Comparison of ENCODE assay signal across 11 cellular contexts in the genomic region with DNA sequence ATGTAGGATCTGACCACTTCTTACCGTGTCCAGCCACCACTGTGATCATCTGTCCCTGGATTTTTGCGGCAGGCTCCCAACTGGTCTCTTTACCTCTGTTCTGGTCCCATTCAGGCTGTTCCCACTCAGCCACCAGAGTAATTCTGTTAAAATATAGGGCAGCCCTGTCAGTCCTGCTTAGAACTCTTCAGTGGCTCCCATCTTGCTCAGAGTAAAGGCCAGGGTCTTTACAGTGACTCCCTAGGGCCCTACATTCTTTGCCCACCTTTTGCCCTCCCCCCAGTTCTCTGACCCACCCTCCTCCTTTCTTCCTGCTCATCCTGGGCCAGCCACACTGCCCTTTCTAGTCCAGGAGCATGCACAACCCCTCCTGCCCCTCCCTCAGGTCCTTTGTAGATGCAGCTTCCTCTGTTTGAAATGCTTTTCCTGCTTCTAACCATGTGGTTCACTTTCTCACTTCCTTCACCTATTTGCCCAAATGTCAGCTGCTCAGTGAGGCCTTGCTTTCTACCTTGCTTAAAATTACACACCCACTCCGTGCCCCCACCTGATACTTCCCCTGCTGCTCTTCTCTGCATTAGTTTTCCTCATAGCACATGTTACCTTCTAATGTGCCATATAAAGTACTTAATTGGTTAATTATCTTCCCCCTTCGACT. TPM values are rescaled to one million over a fixed set of nuclear protein-coding genes. Genes with fewer than 3 reads are reported as not detected.
DNase-seq lines count a peak whose midpoint lies in the region; ATAC-seq and TF ChIP-seq lines count a peak whose summit lies in the region.
"Had no signal": no experiment of that assay in that cellular context is flagged by ENCODE, and none has a peak within 500 bp of the region (broad histone marks: within the 10 kb centered on the region; RNA-seq: fewer than 3 reads in every experiment).

No MANE protein-coding gene starts in this region.

- CTCF ChIA-PET in CD8-positive, alpha-beta memory T cell (lab: Charles Lee) = interaction anchor here (1.2 to 1.6 kb wide), 3 partner anchors 7 to 39 kb away, joined by 3 to 7 read pairs (median 3); no protein-coding TSS in a partner anchor
- CTCF ChIA-PET in activated CD4-positive, alpha-beta memory T cell treated with anti-CD3 and anti-CD28 coated beads, Interleukin-2, amount 10 ng/mL, durations not matched to agents 7 days and 5 days (lab: Charles Lee) = interaction anchor here (0.6 to 1.7 kb wide), 6 partner anchors 12 to 243 kb away, joined by 3 to 6 read pairs (median 4); no protein-coding TSS in a partner anchor
- CTCF ChIA-PET in naive thymus-derived CD4-positive, alpha-beta T cell (lab: Charles Lee) = interaction anchor here (0.6 to 2.1 kb wide), 6 partner anchors 10 to 323 kb away, joined by 3 to 9 read pairs (median 3); no protein-coding TSS in a partner anchor

- no peak overlapping the region for H3K4me3 ChIP-seq in CD8-positive, alpha-beta memory T cell (ENCODE audit: low read length)
- H3K4me3 ChIP-seq in naive thymus-derived CD4-positive, alpha-beta T cell (ENCODE audit: low read length) = peak overlapping the region; percentile 40
- no peak overlapping the region for H3K4me3 ChIP-seq in endodermal cell (ENCODE audit: low read length)
- no peak overlapping the region for H3K4me3 ChIP-seq in aorta (ENCODE audit: low read length in 2 of 2)
- H3K4me3 ChIP-seq: right lobe of liver had no signal

- H3K27ac ChIP-seq in CD8-positive, alpha-beta memory T cell (ENCODE audit: low read depth, low read length) = no peak overlapping the region
- H3K27ac ChIP-seq in naive thymus-derived CD4-positive, alpha-beta T cell (ENCODE audit: low read depth, low read length) = peak overlapping the region; percentile 71
- H3K27ac ChIP-seq in endodermal cell (ENCODE audit: low read depth, low read length) = no peak overlapping the region
- no peak overlapping the region for H3K27ac ChIP-seq in aorta (ENCODE audit: low read depth in 1 of 2, low read length in 2 of 2)
- H3K27ac ChIP-seq: HL-60, right lobe of liver had no signal

- no peaks in the 10 kb centered on the region for H3K27me3 ChIP-seq in CD8-positive, alpha-beta memory T cell (ENCODE audit: insufficient read depth, low read length, poor library complexity, severe bottlenecking)
- H3K27me3 ChIP-seq in naive thymus-derived CD4-positive, alpha-beta T cell (ENCODE audit: control insufficient read depth in 2 of 2, insufficient read depth in 2 of 2, low read length in 2 of 2) = no peaks in the 10 kb centered on the region
- H3K27me3 ChIP-seq in endodermal cell (ENCODE audit: control insufficient read depth, insufficient read depth, low read length, poor library complexity, severe bottlenecking) (no peaks in the 10 kb centered on the region), aorta (ENCODE audit: control insufficient read depth in 1 of 2, insufficient read depth in 2 of 2, low read length in 1 of 2) (no peaks in the 10 kb centered on the region)
- H3K27me3 ChIP-seq: right lobe of liver had no signal

- DNase-seq in CD8-positive, alpha-beta memory T cell = peak in 1 of 5 donors; percentile 49
- DNase-seq in activated CD4-positive, alpha-beta memory T cell treated with anti-CD3 and anti-CD28 coated beads, Interleukin-2, amount 10 ng/mL, durations not matched to agents 7 days and 5 days = peak; percentile 22
- peak in 7 of 9 donors; percentile 35 to 60 (median 57) for DNase-seq in naive thymus-derived CD4-positive, alpha-beta T cell
- no peak for DNase-seq in endodermal cell
- DNase-seq in COR-L47 (lab: John Stamatoyannopoulos, UW) = no peak
- DNase-seq in NK-92 treated with Interleukin-12 subunit alpha and Interleukin-12 subunit beta, amount 100 ng/mL, for 24 hours (lab: John Stamatoyannopoulos, UW) = no peak
- DNase-seq in aorta = no peak
- DNase-seq: NCI-H2081, right lobe of liver had no signal

- H3K4me1 Mint-ChIP-seq in CD8-positive, alpha-beta memory T cell = peaks cover 64 to 79% (median 73%) of the 10 kb centered on the region in 3 donors
- peaks cover 78% of the 10 kb centered on the region for H3K4me1 Mint-ChIP-seq in activated CD4-positive, alpha-beta memory T cell treated with anti-CD3 and anti-CD28 coated beads, Interleukin-2, amount 10 ng/mL, durations not matched to agents 7 days and 5 days
- peaks cover 70 to 97% (median 85%) of the 10 kb centered on the region in 7 donors for H3K4me1 Mint-ChIP-seq in naive thymus-derived CD4-positive, alpha-beta T cell
- peaks cover 20% of the 10 kb centered on the region for H3K4me1 Mint-ChIP-seq in endodermal cell

- peak; percentile 74 for ATAC-seq in GM21447 (IDR thresholded peaks at IDR 0.05; ENCODE audit: unreplicated experiment)
- ATAC-seq in naive thymus-derived CD4-positive, alpha-beta T cell = peak; percentile 84
- no peak for ATAC-seq in aorta (ENCODE audit: low FRiP score)

- H3K27me3 Mint-ChIP-seq in CD8-positive, alpha-beta memory T cell = peaks cover 0 to 3% of the 10 kb centered on the region in 2 donors
- H3K27me3 Mint-ChIP-seq in activated CD4-positive, alpha-beta memory T cell treated with anti-CD3 and anti-CD28 coated beads, Interleukin-2, amount 10 ng/mL, durations not matched to agents 7 days and 5 days = no peaks in the 10 kb centered on the region
- H3K27me3 Mint-ChIP-seq in naive thymus-derived CD4-positive, alpha-beta T cell = no peaks in the 10 kb centered on the region
- H3K27me3 Mint-ChIP-seq in endodermal cell (ENCODE audit: insufficient read depth) = no peaks in the 10 kb centered on the region

- H3K4me3 Mint-ChIP-seq in CD8-positive, alpha-beta memory T cell = peak overlapping the region; percentile 12 to 69 (median 29)
- H3K4me3 Mint-ChIP-seq in activated CD4-positive, alpha-beta memory T cell treated with anti-CD3 and anti-CD28 coated beads, Interleukin-2, amount 10 ng/mL, durations not matched to agents 7 days and 5 days = peak overlapping the region; percentile 11
- H3K4me3 Mint-ChIP-seq in naive thymus-derived CD4-positive, alpha-beta T cell = peak overlapping the region; percentile 47 to 85 (median 73)
- H3K4me3 Mint-ChIP-seq in endodermal cell = no peak overlapping the region

- H3K36me3 ChIP-seq in CD8-positive, alpha-beta memory T cell (ENCODE audit: insufficient read depth, low read length) = peaks cover 3% of the 10 kb centered on the region
- peaks cover 0 to 21% (median 3%) of the 10 kb centered on the region in 3 experiments for H3K36me3 ChIP-seq in naive thymus-derived CD4-positive, alpha-beta T cell (ENCODE audit: control insufficient read depth in 2 of 3, insufficient read depth in 3 of 3, low read length in 3 of 3)
- H3K36me3 ChIP-seq in endodermal cell (ENCODE audit: control insufficient read depth, insufficient read depth, low read length) (peaks cover 19% of the 10 kb centered on the region), aorta (ENCODE audit: control insufficient read depth in 1 of 2, insufficient read depth in 2 of 2, low read length in 1 of 2) (peaks cover 0 to 4% of the 10 kb centered on the region in 2 donors)

- intact Hi-C loops in naive thymus-derived CD4-positive, alpha-beta T cell (cut with micrococcal nuclease) = loop anchor here (1.0 to 5.0 kb wide), 4 partner anchors 8 to 809 kb away; a partner anchor contains a TSS
- intact Hi-C loops in aorta (cut with DNase I) = no loop called here

- H3K27ac Mint-ChIP-seq in CD8-positive, alpha-beta memory T cell = peak overlapping the region; percentile 40 to 96 (median 86)
- peak overlapping the region; percentile 80 for H3K27ac Mint-ChIP-seq in activated CD4-positive, alpha-beta memory T cell treated with anti-CD3 and anti-CD28 coated beads, Interleukin-2, amount 10 ng/mL, durations not matched to agents 7 days and 5 days
- peak overlapping the region; percentile 70 to 98 (median 90) for H3K27ac Mint-ChIP-seq in naive thymus-derived CD4-positive, alpha-beta T cell
- H3K27ac Mint-ChIP-seq in endodermal cell = no peak overlapping the region

- no peak overlapping the region for H3K9ac ChIP-seq in endodermal cell (ENCODE audit: extremely low read depth, low read length, poor library complexity, severe bottlenecking)

- H3K9me3 ChIP-seq in CD8-positive, alpha-beta memory T cell (ENCODE audit: low read length) = no peaks in the 10 kb centered on the region
- H3K9me3 ChIP-seq in naive thymus-derived CD4-positive, alpha-beta T cell (ENCODE audit: control insufficient read depth in 2 of 3, low read length in 3 of 3) = no peaks in the 10 kb centered on the region
- H3K9me3 ChIP-seq in endodermal cell (ENCODE audit: control insufficient read depth, low read length) (no peaks in the 10 kb centered on the region), aorta (ENCODE audit: control insufficient read depth, low read length) (no peaks in the 10 kb centered on the region)
- H3K9me3 ChIP-seq: right lobe of liver had no signal

- POLR2A ChIA-PET in CD8-positive, alpha-beta memory T cell (lab: Charles Lee) = no interaction called here
- POLR2A ChIA-PET in activated CD4-positive, alpha-beta memory T cell treated with anti-CD3 and anti-CD28 coated beads, Interleukin-2, amount 10 ng/mL, durations not matched to agents 7 days and 5 days (lab: Charles Lee) = interaction anchor here (0.8 to 4.7 kb wide), 7 partner anchors 9 to 629 kb away, joined by 3 to 32 read pairs (median 5); a partner anchor contains a TSS
- POLR2A ChIA-PET in naive thymus-derived CD4-positive, alpha-beta T cell (lab: Charles Lee) = interaction anchor here (0.7 to 5.5 kb wide), 10 partner anchors 8 to 758 kb away, joined by 3 to 31 read pairs (median 4); a partner anchor contains a TSS

- H3K4me1 ChIP-seq in CD8-positive, alpha-beta memory T cell (ENCODE audit: insufficient read depth, low read length) = peaks cover 75% of the 10 kb centered on the region
- peaks cover 20 to 79% of the 10 kb centered on the region in 2 donors for H3K4me1 ChIP-seq in naive thymus-derived CD4-positive, alpha-beta T cell (ENCODE audit: control insufficient read depth in 2 of 2, insufficient read depth in 2 of 2, low read length in 2 of 2)
- H3K4me1 ChIP-seq in endodermal cell (ENCODE audit: control insufficient read depth, insufficient read depth, low read length) (peaks cover 5% of the 10 kb centered on the region), aorta (ENCODE audit: control insufficient read depth in 1 of 2, insufficient read depth in 2 of 2, low read length in 2 of 2) (no peaks in the 10 kb centered on the region)

- peaks cover 0 to 67% (median 17%) of the 10 kb centered on the region in 3 donors for H3K36me3 Mint-ChIP-seq in CD8-positive, alpha-beta memory T cell
- H3K36me3 Mint-ChIP-seq in activated CD4-positive, alpha-beta memory T cell treated with anti-CD3 and anti-CD28 coated beads, Interleukin-2, amount 10 ng/mL, durations not matched to agents 7 days and 5 days (ENCODE audit: low read depth) = peaks cover 72% of the 10 kb centered on the region
- peaks cover 13 to 55% (median 41%) of the 10 kb centered on the region in 5 donors for H3K36me3 Mint-ChIP-seq in naive thymus-derived CD4-positive, alpha-beta T cell
- peaks cover 40% of the 10 kb centered on the region for H3K36me3 Mint-ChIP-seq in endodermal cell (ENCODE audit: low read depth)

- 93 to 95% methylated on average over 3 to 4 of the region's 4 CpGs for WGBS in endodermal cell (ENCODE audit: insufficient coverage in 1 of 2, insufficient read length in 1 of 2), 2 experiments
- WGBS in aorta, 2 donors = 90 to 93% methylated on average over 4 of the region's 4 CpGs

- no peaks in the 10 kb centered on the region for H3K9me3 Mint-ChIP-seq in CD8-positive, alpha-beta memory T cell
- no peaks in the 10 kb centered on the region for H3K9me3 Mint-ChIP-seq in activated CD4-positive, alpha-beta memory T cell treated with anti-CD3 and anti-CD28 coated beads, Interleukin-2, amount 10 ng/mL, durations not matched to agents 7 days and 5 days
- H3K9me3 Mint-ChIP-seq in naive thymus-derived CD4-positive, alpha-beta T cell = peaks cover 0 to 4% (median 0%) of the 10 kb centered on the region in 11 donors
- H3K9me3 Mint-ChIP-seq in endodermal cell = no peaks in the 10 kb centered on the region

- TF ChIP-seq CTCF in endodermal cell (conservative IDR thresholded peaks at IDR 0.05) = no peak

RNA-seq across cellular contexts. Expression of a gene that starts 7.8 kb away (rescaled TPM):
- total RNA-seq in CD8-positive, alpha-beta memory T cell = 10 to 100 TPM; 35.7 to 41.8 TPM
- 31.4 TPM for polyA plus RNA-seq in CD8-positive, alpha-beta memory T cell
- 10 to 100 TPM; 19.9 TPM for total RNA-seq in activated CD4-positive, alpha-beta memory T cell treated with anti-CD3 and anti-CD28 coated beads, Interleukin-2, amount 10 ng/mL, durations not matched to agents 7 days and 5 days
- total RNA-seq in naive thymus-derived CD4-positive, alpha-beta T cell = 10 to 100 TPM; 21.7 to 41.7 (median 32.9) TPM
- polyA plus RNA-seq in naive thymus-derived CD4-positive, alpha-beta T cell = 10 to 100 TPM; 53.3 to 60.9 TPM
- total RNA-seq in endodermal cell (10 to 100 TPM; 12.9 to 15.9 TPM), aorta (1 to 10 TPM; 8.9 to 10.0 TPM)
- polyA plus RNA-seq in endodermal cell (2013, experiment 1 of 2) = 16.4 TPM
- polyA plus RNA-seq in endodermal cell (2013, experiment 2 of 2) = 12.8 TPM
- 1 to 10 TPM; 4.6 to 8.5 TPM for polyA plus RNA-seq in aorta

RNA-seq across cellular contexts. Expression of a gene that starts 18.5 kb away (rescaled TPM):
- 10 to 100 TPM; 53.9 to 55.2 TPM for total RNA-seq in CD8-positive, alpha-beta memory T cell
- polyA plus RNA-seq in CD8-positive, alpha-beta memory T cell = 8.0 TPM
- 10 to 100 TPM; 32.9 to 36.2 TPM for total RNA-seq in activated CD4-positive, alpha-beta memory T cell treated with anti-CD3 and anti-CD28 coated beads, Interleukin-2, amount 10 ng/mL, durations not matched to agents 7 days and 5 days
- 10 to 100 TPM; 38.8 to 47.9 (median 46.2) TPM for total RNA-seq in naive thymus-derived CD4-positive, alpha-beta T cell
- 1 to 10 TPM; 4.8 to 9.7 TPM for polyA plus RNA-seq in naive thymus-derived CD4-positive, alpha-beta T cell
- total RNA-seq in endodermal cell = 10 to 100 TPM; 69.0 to 78.3 TPM
- 34.6 TPM for polyA plus RNA-seq in endodermal cell (2013, experiment 1 of 2)
- 34.8 TPM for polyA plus RNA-seq in endodermal cell (2013, experiment 2 of 2)
- 10 to 100 TPM; 29.8 to 31.8 TPM for total RNA-seq in aorta
- 10 to 100 TPM in 1 of 2 donors, 1 to 10 TPM in 1; 7.5 to 15.9 TPM for polyA plus RNA-seq in aorta

Comparison
In these comparisons a context has a peak if more than half of its experiments do, and no peak if none do; other contexts are left out.
1. DNase-seq: peak in activated CD4-positive, alpha-beta memory T cell treated with anti-CD3 and anti-CD28 coated beads, Interleukin-2, amount 10 ng/mL, durations not matched to agents 7 days and 5 days (single experiment) and naive thymus-derived CD4-positive, alpha-beta T cell (7 of 9); none in endodermal cell (single experiment), COR-L47 (single experiment), NK-92 treated with Interleukin-12 subunit alpha and Interleukin-12 subunit beta, amount 100 ng/mL, for 24 hours (single experiment) and aorta (0 of 2).
2. intact Hi-C loops: an anchor here in naive thymus-derived CD4-positive, alpha-beta T cell (1.0 to 5.0 kb wide); none called in aorta.